Comparison of ENCODE assay signal across 14 cellular contexts in the genomic region with DNA sequence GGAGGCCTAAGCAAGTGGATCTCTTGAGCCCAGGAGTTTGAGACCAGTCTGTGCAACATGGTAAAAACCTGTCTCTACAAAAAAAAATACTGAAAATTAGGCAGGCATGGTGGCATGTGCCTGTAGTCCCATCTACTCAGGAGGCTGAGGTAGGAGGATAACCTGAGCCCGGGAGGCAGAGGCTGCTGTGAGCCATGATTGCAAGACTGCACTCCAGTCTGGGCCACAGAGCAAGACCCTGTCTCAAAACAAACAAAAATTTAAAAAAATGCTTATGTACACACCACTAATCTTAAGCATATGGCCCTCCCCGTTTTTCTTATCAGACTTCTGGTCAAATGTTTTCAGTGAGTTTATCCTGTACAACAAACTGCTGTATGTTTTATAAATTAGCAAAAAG.
"Had no signal": no experiment of that assay in that cellular context is flagged by ENCODE, and none has a peak within 500 bp of the region (broad histone marks: within the 10 kb centered on the region; RNA-seq: fewer than 3 reads in every experiment).

No MANE protein-coding gene starts in this region.

- H3K27ac Mint-ChIP-seq: activated naive CD4-positive, alpha-beta T cell treated with anti-CD3 and anti-CD28 coated beads for 36 hours; activated naive CD8-positive, alpha-beta T cell treated with anti-CD3 and anti-CD28 coated beads, Interleukin-2, amount 50 U/mL, for 24 hours; activated T-helper 2 cell treated with anti-CD3 and anti-CD28 coated beads, Interferon-gamma antibody, Interleukin-2, Interleukin-4, amounts not matched to agents 10 μg/mL and 5 μg/mL and 100 μg/mL, durations not matched to agents 14 hours and 24 hours and 36 hours; stimulated activated naive CD8-positive, alpha-beta T cell treated with anti-CD3 and anti-CD28 coated beads, Interleukin-15, amount 100 ng/mL, for 72 hours had no signal

- H3K9me3 Mint-ChIP-seq: activated naive CD8-positive, alpha-beta T cell treated with anti-CD3 and anti-CD28 coated beads, Interleukin-2, amount 50 U/mL, for 24 hours had no signal

- H3K4me3 ChIP-seq: mucosa of descending colon, prostate gland, smooth muscle cell had no signal

- H3K36me3 ChIP-seq: prostate gland had no signal

- H3K4me1 ChIP-seq: prostate gland had no signal

- H3K27me3 Mint-ChIP-seq: activated CD4-positive, alpha-beta T cell treated with anti-CD3 and anti-CD28 coated beads, Interleukin-2, amount 10 ng/mL, durations not matched to agents 7 days and 5 days; activated naive CD8-positive, alpha-beta T cell treated with anti-CD3 and anti-CD28 coated beads, Interleukin-2, amount 50 U/mL, for 24 hours; naive thymus-derived CD8-positive, alpha-beta T cell; stimulated activated naive CD8-positive, alpha-beta T cell treated with anti-CD3 and anti-CD28 coated beads, Interleukin-15, amount 100 ng/mL, for 72 hours had no signal

- ATAC-seq: activated naive CD8-positive, alpha-beta T cell treated with anti-CD3 and anti-CD28 coated beads, Interleukin-2, amount 50 U/mL, for 24 hours; esophagus mucosa; left lobe of liver; mucosa of descending colon; naive thymus-derived CD8-positive, alpha-beta T cell; right cardiac atrium; stimulated activated naive CD8-positive, alpha-beta T cell treated with anti-CD3 and anti-CD28 coated beads, Interleukin-15, amount 100 ng/mL, for 72 hours had no signal

- DNase-seq: activated CD4-positive, alpha-beta T cell treated with anti-CD3 and anti-CD28 coated beads, Interleukin-2, amount 10 ng/mL, durations not matched to agents 7 days and 5 days; activated CD4-positive, CD25-positive, alpha-beta regulatory T cell; activated naive CD4-positive, alpha-beta T cell treated with anti-CD3 and anti-CD28 coated beads for 36 hours; activated naive CD8-positive, alpha-beta T cell treated with anti-CD3 and anti-CD28 coated beads, Interleukin-2, amount 50 U/mL, for 24 hours; activated T-cell treated with anti-CD3 and anti-CD28 coated beads for 4 hours; mucosa of descending colon; naive thymus-derived CD8-positive, alpha-beta T cell; stimulated activated naive CD8-positive, alpha-beta T cell treated with anti-CD3 and anti-CD28 coated beads, Interleukin-15, amount 100 ng/mL, for 72 hours had no signal

- H3K27ac ChIP-seq: prostate gland had no signal

- H3K9me3 ChIP-seq: mucosa of descending colon, prostate gland had no signal
